8 cellular contexts compared by ENCODE assay signal in the genomic region with DNA sequence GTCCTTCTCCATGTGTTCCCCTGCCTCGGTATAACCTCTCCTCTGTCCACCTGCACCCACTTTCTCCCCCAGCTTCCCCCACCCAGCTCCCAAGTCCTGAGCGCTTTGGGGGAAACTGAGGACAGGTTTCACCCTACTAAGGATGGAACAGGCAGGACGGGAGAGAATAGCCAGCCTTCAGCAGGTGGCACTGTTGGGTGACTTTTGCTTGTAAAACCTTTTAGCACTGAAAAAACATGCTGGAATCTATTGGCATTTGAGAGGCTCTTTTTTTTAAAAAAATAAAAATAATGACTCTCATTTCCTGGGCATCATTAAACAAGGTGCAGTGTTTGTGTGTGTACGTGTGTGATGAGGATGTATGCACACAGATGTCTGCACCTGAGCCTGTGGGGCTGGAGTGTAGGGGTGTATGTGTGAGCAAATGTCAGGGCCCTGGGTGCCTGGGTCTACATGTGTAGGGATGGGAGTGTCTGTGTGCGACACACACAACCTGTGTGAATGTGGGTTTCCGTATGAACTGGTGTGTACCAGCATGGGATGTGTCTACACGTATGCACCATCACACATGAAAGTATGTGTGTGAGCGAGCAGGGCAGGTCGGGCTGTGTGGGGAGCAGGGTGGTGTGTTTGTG.
DNase-seq lines count a peak whose midpoint lies in the region; ATAC-seq and TF ChIP-seq lines count a peak whose summit lies in the region.

No MANE protein-coding gene starts in this region.

- H3K9me3 ChIP-seq in BE2C (no peaks in the 10 kb centered on the region), esophagus squamous epithelium (no peaks in the 10 kb centered on the region), neuronal stem cell (replicated peaks in 1 of 2; ENCODE audit: control insufficient read depth in 2 of 2, insufficient read depth in 1 of 2, low read depth in 1 of 2, low read length in 2 of 2) (no peaks in the 10 kb centered on the region)

- ATAC-seq in GM21515 (IDR thresholded peaks at IDR 0.05; ENCODE audit: unreplicated experiment), result no peak
- no peak for ATAC-seq in GM18498 (IDR thresholded peaks at IDR 0.05; ENCODE audit: unreplicated experiment)

- H2BK120ac ChIP-seq in neuronal stem cell (ENCODE audit: low read depth, low read length), result no peak overlapping the region

- H3K27me3 ChIP-seq in BE2C, result no peaks in the 10 kb centered on the region
- peaks cover 0 to 27% (median 0%) of the 10 kb centered on the region in 4 donors for H3K27me3 ChIP-seq in esophagus squamous epithelium
- peaks cover 0 to 30% (median 0%) of the 10 kb centered on the region in 3 experiments for H3K27me3 ChIP-seq in neuronal stem cell (ENCODE audit: control insufficient read depth in 3 of 3, insufficient read depth in 3 of 3, low read depth in 1 of 3, low read length in 3 of 3)

- H3K4me3 ChIP-seq in BE2C (ENCODE audit: low read depth, low read length) (no peak overlapping the region), esophagus squamous epithelium (no peak overlapping the region), neuronal stem cell (ENCODE audit: low read length in 2 of 2) (peak overlapping the region in 1 of 2 donors; percentile 1)

- H3K79me1 ChIP-seq in neuronal stem cell (ENCODE audit: low read depth, low read length), result peaks cover 2% of the 10 kb centered on the region

- no peak overlapping the region for H2BK12ac ChIP-seq in neuronal stem cell (ENCODE audit: low read length)

- no peak overlapping the region for H2AFZ ChIP-seq in neuronal stem cell (ENCODE audit: low read length)

- H3K23ac ChIP-seq in neuronal stem cell (ENCODE audit: low read depth, low read length, poor library complexity), result no peak overlapping the region

- intact Hi-C loops in esophagus squamous epithelium (cut with DNase I), result no loop called here

- H3K36me3 ChIP-seq in BE2C (no peaks in the 10 kb centered on the region), esophagus squamous epithelium (no peaks in the 10 kb centered on the region), neuronal stem cell (replicated peaks in 1 of 2; ENCODE audit: control insufficient read depth in 2 of 2, insufficient read depth in 2 of 2, low read length in 2 of 2) (no peaks in the 10 kb centered on the region)

- H3K4me2 ChIP-seq in neuronal stem cell (ENCODE audit: insufficient read depth, low read length, poor library complexity, severe bottlenecking), result no peak overlapping the region

- no peak overlapping the region for H3K9ac ChIP-seq in neuronal stem cell (ENCODE audit: low read depth, low read length, poor library complexity)

- H3K4me1 ChIP-seq in BE2C (peaks cover 17% of the 10 kb centered on the region), esophagus squamous epithelium (peaks cover 0 to 31% (median 18%) of the 10 kb centered on the region in 3 donors), neuronal stem cell (ENCODE audit: control insufficient read depth in 2 of 2, insufficient read depth in 1 of 2, low read depth in 1 of 2, low read length in 2 of 2) (peaks cover 10 to 12% of the 10 kb centered on the region in 2 donors)

- no peak overlapping the region for H3K4ac ChIP-seq in neuronal stem cell (ENCODE audit: low read length)

- DNase-seq in BE2C (peak; percentile 57), H4 (ENCODE audit: low spot score) (peak; percentile 27), RPMI8226 (peak; percentile 7), esophagus squamous epithelium (lab: John Stamatoyannopoulos, UW) (no peak), neuronal stem cell (ENCODE audit: low spot score) (peak; percentile 35)
- DNase-seq in activated effector memory CD4-positive, alpha-beta T cell treated with Interleukin-2 at 50 U/mL for 16 hours, result no peak

- peak overlapping the region; percentile 1 for H3K18ac ChIP-seq in neuronal stem cell (ENCODE audit: low read length)

- peak overlapping the region in 1 of 4 donors; percentile 49 for H3K27ac ChIP-seq in esophagus squamous epithelium
- no peak overlapping the region for H3K27ac ChIP-seq in neuronal stem cell (replicated peaks; ENCODE audit: low read length)

- no peak overlapping the region for H3K14ac ChIP-seq in neuronal stem cell (ENCODE audit: low read length)

- peak; percentile 74 for TF ChIP-seq CTCF in BE2C (IDR thresholded peaks at IDR 0.05; ENCODE audit: low read depth, low read length)
- peak in 4 of 6 experiments; percentile 27 to 45 (median 32) for TF ChIP-seq CTCF in esophagus squamous epithelium (IDR thresholded peaks at IDR 0.05)

- TF ChIP-seq POLR2A in esophagus squamous epithelium (IDR thresholded peaks at IDR 0.05), result no peak

- peak overlapping the region; percentile 77 for H2BK15ac ChIP-seq in neuronal stem cell (ENCODE audit: low read length)

- H2BK5ac ChIP-seq in neuronal stem cell (ENCODE audit: low read length), result no peak overlapping the region

- 62 to 78% methylated on average over 7 to 8 of the region's 9 CpGs for WGBS in esophagus squamous epithelium, 2 donors
- WGBS in neuronal stem cell (ENCODE audit: extremely low coverage in 2 of 2, insufficient read length in 2 of 2, insufficient replicate concordance in 1 of 2), 2 donors, result no CpG with 5 or more reads among the region's 9 CpGs

- no peak overlapping the region for H4K91ac ChIP-seq in neuronal stem cell (ENCODE audit: low read depth, low read length, poor library complexity)

- H2AK5ac ChIP-seq in neuronal stem cell (ENCODE audit: low read depth, low read length), result peak overlapping the region; percentile 44

- H4K8ac ChIP-seq in neuronal stem cell (ENCODE audit: low read depth, low read length), result no peak overlapping the region

Comparison
In these comparisons a context has a peak if more than half of its experiments do, and no peak if none do; other contexts are left out.
1. DNase-seq: peak in BE2C (single experiment), H4 (single experiment), RPMI8226 (single experiment) and neuronal stem cell (single experiment); none in esophagus squamous epithelium (single experiment) and activated effector memory CD4-positive, alpha-beta T cell treated with Interleukin-2 at 50 U/mL for 16 hours (single experiment).